ENCODE assay signal across 12 cellular contexts in the genomic region with DNA sequence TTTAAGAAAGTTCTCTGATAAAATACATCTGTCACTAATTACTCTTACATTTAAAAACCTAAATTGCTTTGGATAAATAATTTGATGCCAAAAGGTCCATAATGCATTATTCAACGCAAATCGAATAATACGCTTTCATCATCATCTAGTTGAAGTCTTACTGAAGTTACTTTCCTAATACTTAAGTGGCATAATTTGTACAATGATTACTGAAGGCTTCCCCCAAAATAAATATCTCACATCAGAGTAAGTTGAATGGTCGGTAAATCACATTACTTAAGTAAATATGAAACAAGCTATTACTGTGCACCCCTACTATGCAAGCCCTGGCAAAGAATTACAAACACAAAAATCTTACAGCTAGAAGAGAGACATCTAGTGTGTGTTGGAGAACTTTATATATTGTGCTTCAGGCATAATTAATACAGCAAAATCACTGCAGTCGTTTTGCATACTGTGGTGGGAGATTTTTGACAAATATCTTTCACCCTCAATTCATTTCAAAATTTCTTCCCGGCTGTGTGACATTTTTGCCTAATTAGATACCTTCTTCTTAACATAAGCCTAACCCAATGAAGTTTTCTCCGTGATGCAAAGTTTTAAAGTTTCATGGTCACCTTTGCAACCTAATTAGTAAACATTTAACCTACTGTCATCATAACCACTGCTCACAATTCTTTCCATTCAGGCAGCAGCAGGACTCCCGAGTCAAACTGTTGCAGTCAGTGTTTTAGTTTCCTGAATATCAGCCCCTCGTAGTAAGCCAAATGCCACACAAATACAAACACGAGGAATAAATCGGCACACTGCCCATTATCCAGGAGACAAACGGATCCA.
DNase-seq lines count a peak whose midpoint lies in the region; ATAC-seq and TF ChIP-seq lines count a peak whose summit lies in the region.
"Had no signal": no experiment of that assay in that cellular context is flagged by ENCODE, and none has a peak within 500 bp of the region (broad histone marks: within the 10 kb centered on the region; RNA-seq: fewer than 3 reads in every experiment).

No MANE protein-coding gene starts in this region.

- H3K4me3 ChIP-seq in LNCaP clone FGC (ENCODE audit: low read depth, low read length) = no peak overlapping the region
- peak overlapping the region; percentile 77 for H3K4me3 ChIP-seq in neural cell (ENCODE audit: low read length)
- H3K4me3 ChIP-seq in psoas muscle = no peak overlapping the region
- no peak overlapping the region for H3K4me3 ChIP-seq in colonic mucosa

- H3K4me3 Mint-ChIP-seq in T-helper 17 cell = no peak overlapping the region

- H3K27me3 Mint-ChIP-seq in T-helper 17 cell = peaks cover 88% of the 10 kb centered on the region

- 0 out of 2 replicates have a peak, but pooled peaks have one; percentile 12 for TF ChIP-seq CTCF in LNCaP clone FGC (IDR thresholded peaks at IDR 0.05; ENCODE audit: control insufficient read depth, extremely low read depth, insufficient read depth)
- TF ChIP-seq CTCF in neural cell (IDR thresholded peaks at IDR 0.05; ENCODE audit: poor library complexity, severe bottlenecking) = peak; percentile 35
- TF ChIP-seq CTCF in psoas muscle (IDR thresholded peaks at IDR 0.05) = no peak
- TF ChIP-seq CTCF in colonic mucosa (IDR thresholded peaks at IDR 0.05) = no peak

- intact Hi-C loops in psoas muscle (cut with DNase I) = loop anchor here in 1 of 2 donors (5.0 to 10.0 kb wide), 2 partner anchors 277 to 430 kb away; a partner anchor contains a TSS
- intact Hi-C loops in colonic mucosa (cut with DNase I) = loop anchor here (2.0 to 10.0 kb wide), 4 partner anchors 106 to 347 kb away; a partner anchor contains a TSS

- no peak overlapping the region for H2AFZ ChIP-seq in neural cell (ENCODE audit: low read depth, low read length)

- H3K36me3 Mint-ChIP-seq in T-helper 17 cell (ENCODE audit: low read depth) = peaks cover 14% of the 10 kb centered on the region

- no peak overlapping the region for H3K27ac Mint-ChIP-seq in T-helper 17 cell
- H3K27ac Mint-ChIP-seq: activated naive CD4-positive, alpha-beta T cell treated with anti-CD3 and anti-CD28 coated beads, Interleukin-2, amount 10 ng/mL, durations not matched to agents 7 days and 5 days had no signal

- ATAC-seq in psoas muscle (no peak), T-helper 17 cell (no peak)

- TF ChIP-seq EP300 in neural cell (conservative IDR thresholded peaks at IDR 0.05; ENCODE audit: poor library complexity, severe bottlenecking) = no peak

- peaks cover 3% of the 10 kb centered on the region for H3K79me2 ChIP-seq in neural cell (replicated peaks; ENCODE audit: insufficient read depth, low read length)

- H3K9me3 ChIP-seq in neural cell (ENCODE audit: low read length) = no peaks in the 10 kb centered on the region
- H3K9me3 ChIP-seq in psoas muscle = no peaks in the 10 kb centered on the region
- no peaks in the 10 kb centered on the region for H3K9me3 ChIP-seq in colonic mucosa
- no peaks in the 10 kb centered on the region for H3K9me3 ChIP-seq in T-helper 17 cell (ENCODE audit: control insufficient read depth, low read length, poor library complexity, severe bottlenecking)
- H3K9me3 ChIP-seq: uterus had no signal

- TF ChIP-seq RAD21 in neural cell (conservative IDR thresholded peaks at IDR 0.05) = no peak

- no peaks in the 10 kb centered on the region for H3K27me3 ChIP-seq in neural cell (ENCODE audit: insufficient read depth, low read depth, low read length)
- H3K27me3 ChIP-seq in psoas muscle (ENCODE audit: insufficient read depth in 3 of 3, low read length in 2 of 3) = peaks cover 0 to 83% (median 7%) of the 10 kb centered on the region in 3 donors
- H3K27me3 ChIP-seq in colonic mucosa = no peaks in the 10 kb centered on the region
- H3K27me3 ChIP-seq: uterus had no signal

- peak overlapping the region; percentile 92 for H3K9ac ChIP-seq in neural cell (ENCODE audit: low read length)
- no peak overlapping the region for H3K9ac ChIP-seq in colonic mucosa (ENCODE audit: low read depth in 2 of 2, low read length in 2 of 2)

- DNase-seq in ACHN (peak; percentile 5), LNCaP clone FGC (ENCODE audit: low read depth) (no peak), cerebellar cortex (ENCODE audit: low spot score) (peak; percentile 31), psoas muscle (no peak), NOMO-1 treated with DMSO at 0.1 percent for 48 hours (lab: John Stamatoyannopoulos, UW; ENCODE audit: unreplicated experiment) (no peak), colonic mucosa (no peak), T-helper 17 cell (no peak)
- DNase-seq: activated naive CD4-positive, alpha-beta T cell treated with anti-CD3 and anti-CD28 coated beads, Interleukin-2, amount 10 ng/mL, durations not matched to agents 7 days and 5 days; cortex of kidney; NCI-H1930; uterus had no signal

- WGBS in psoas muscle, 3 donors = 27 to 35% (median 28%) methylated on average over 12 of the region's 12 CpGs

- in situ Hi-C loops in ACHN (cut with HindIII; ENCODE audit: low pct_ligation_motif_present, low pct_unique_long_range_greater_than_20kb, low sequenced_read_pairs) = no loop called here

- H3K4me1 ChIP-seq in psoas muscle (peaks cover 13% of the 10 kb centered on the region), colonic mucosa (no peaks in the 10 kb centered on the region)

- no peaks in the 10 kb centered on the region for H3K9me2 ChIP-seq in neural cell (ENCODE audit: insufficient read depth, low read length)

- H4K20me1 ChIP-seq in neural cell (ENCODE audit: insufficient read depth) = no peaks in the 10 kb centered on the region

- H3K36me3 ChIP-seq in neural cell (ENCODE audit: insufficient read depth, low read length) (no peaks in the 10 kb centered on the region), psoas muscle (ENCODE audit: insufficient read depth in 1 of 2, low read depth in 1 of 2) (no peaks in the 10 kb centered on the region), colonic mucosa (no peaks in the 10 kb centered on the region)
- H3K36me3 ChIP-seq: uterus had no signal

- H3F3A ChIP-seq in neural cell (ENCODE audit: insufficient read depth, low read length, poor library complexity, severe bottlenecking) = peaks cover 7% of the 10 kb centered on the region

- H3K4me2 ChIP-seq in neural cell (ENCODE audit: low read length) = peak overlapping the region; percentile 8

- H3K27ac ChIP-seq in neural cell (ENCODE audit: low read length) (peak overlapping the region; percentile 89), psoas muscle (no peak overlapping the region), colonic mucosa (no peak overlapping the region)

- H3K4me1 Mint-ChIP-seq in T-helper 17 cell = peaks cover 6% of the 10 kb centered on the region

TF ChIP-seq in neural cell, 6 proteins besides CTCF, POLR2A, EP300 and RAD21:
- TF ChIP-seq SMC3 (conservative IDR thresholded peaks at IDR 0.05; ENCODE audit: poor library complexity) (no peak), EZH2 (IDR thresholded peaks at IDR 0.05; ENCODE audit: borderline replicate concordance, insufficient read depth, low read length, poor library complexity, severe bottlenecking) (no peak), TAF1 (IDR thresholded peaks at IDR 0.05; ENCODE audit: low read depth) (no peak), POLR2AphosphoS5 (IDR thresholded peaks at IDR 0.05) (no peak), MXI1 (conservative IDR thresholded peaks at IDR 0.05; ENCODE audit: poor library complexity, severe bottlenecking) (no peak)
- TF ChIP-seq, protein P1, sequence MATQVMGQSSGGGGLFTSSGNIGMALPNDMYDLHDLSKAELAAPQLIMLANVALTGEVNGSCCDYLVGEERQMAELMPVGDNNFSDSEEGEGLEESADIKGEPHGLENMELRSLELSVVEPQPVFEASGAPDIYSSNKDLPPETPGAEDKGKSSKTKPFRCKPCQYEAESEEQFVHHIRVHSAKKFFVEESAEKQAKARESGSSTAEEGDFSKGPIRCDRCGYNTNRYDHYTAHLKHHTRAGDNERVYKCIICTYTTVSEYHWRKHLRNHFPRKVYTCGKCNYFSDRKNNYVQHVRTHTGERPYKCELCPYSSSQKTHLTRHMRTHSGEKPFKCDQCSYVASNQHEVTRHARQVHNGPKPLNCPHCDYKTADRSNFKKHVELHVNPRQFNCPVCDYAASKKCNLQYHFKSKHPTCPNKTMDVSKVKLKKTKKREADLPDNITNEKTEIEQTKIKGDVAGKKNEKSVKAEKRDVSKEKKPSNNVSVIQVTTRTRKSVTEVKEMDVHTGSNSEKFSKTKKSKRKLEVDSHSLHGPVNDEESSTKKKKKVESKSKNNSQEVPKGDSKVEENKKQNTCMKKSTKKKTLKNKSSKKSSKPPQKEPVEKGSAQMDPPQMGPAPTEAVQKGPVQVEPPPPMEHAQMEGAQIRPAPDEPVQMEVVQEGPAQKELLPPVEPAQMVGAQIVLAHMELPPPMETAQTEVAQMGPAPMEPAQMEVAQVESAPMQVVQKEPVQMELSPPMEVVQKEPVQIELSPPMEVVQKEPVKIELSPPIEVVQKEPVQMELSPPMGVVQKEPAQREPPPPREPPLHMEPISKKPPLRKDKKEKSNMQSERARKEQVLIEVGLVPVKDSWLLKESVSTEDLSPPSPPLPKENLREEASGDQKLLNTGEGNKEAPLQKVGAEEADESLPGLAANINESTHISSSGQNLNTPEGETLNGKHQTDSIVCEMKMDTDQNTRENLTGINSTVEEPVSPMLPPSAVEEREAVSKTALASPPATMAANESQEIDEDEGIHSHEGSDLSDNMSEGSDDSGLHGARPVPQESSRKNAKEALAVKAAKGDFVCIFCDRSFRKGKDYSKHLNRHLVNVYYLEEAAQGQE (IDR thresholded peaks at IDR 0.05; ENCODE audit: borderline replicate concordance) = no peak

Comparison
In these comparisons a context has a peak if more than half of its experiments do, and no peak if none do; other contexts are left out.
1. DNase-seq: peak in ACHN (single experiment) and cerebellar cortex (single experiment); none in LNCaP clone FGC (single experiment), psoas muscle (0 of 2), NOMO-1 treated with DMSO at 0.1 percent for 48 hours (single experiment), colonic mucosa (single experiment) and T-helper 17 cell (0 of 3).
2. CTCF ChIP-seq: peak in LNCaP clone FGC (single experiment) and neural cell (single experiment); none in psoas muscle (single experiment) and colonic mucosa (single experiment).